8 cellular contexts compared by ENCODE assay signal in genomic region chr3:14452676-14453367, GRCh38. TPM values are rescaled to one million over a fixed set of nuclear protein-coding genes. Genes with fewer than 3 reads are reported as not detected.
DNase-seq lines count a peak whose midpoint lies in the region; ATAC-seq, FAIRE-seq and TF ChIP-seq lines count a peak whose summit lies in the region.

No MANE protein-coding gene starts in this region.

- H3K9me3 Mint-ChIP-seq in activated naive CD8-positive, alpha-beta T cell treated with anti-CD3 and anti-CD28 coated beads for 36 hours: no peaks in the 10 kb centered on the region
- no peaks in the 10 kb centered on the region for H3K9me3 Mint-ChIP-seq in natural killer cell treated with Interleukin-12 subunit alpha and Interleukin-12 subunit beta and Interleukin-15 and Interleukin-18, amount 100 ng/mL, for 72 hours

- intact Hi-C loops in Right ventricle myocardium inferior (cut with DNase I) (loop anchor here (2.0 kb wide), 1 partner anchor 50 kb away; the partner anchor contains the start of gene SLC6A6), psoas muscle (cut with DNase I) (loop anchor here in 1 of 2 donors (2.0 to 5.0 kb wide), 2 partner anchors 20 to 51 kb away; partner anchors contain the start of gene SLC6A6)

- H3K79me2 ChIP-seq in SK-N-SH (ENCODE audit: insufficient read depth): no peaks in the 10 kb centered on the region

- no peaks in the 10 kb centered on the region for H3K9me3 ChIP-seq in SK-N-SH
- H3K9me3 ChIP-seq in psoas muscle: no peaks in the 10 kb centered on the region

- H3K4me3 ChIP-seq in SK-N-SH (ENCODE audit: low read depth in 2 of 2, low read length in 1 of 2): peak overlapping the region in 1 of 2 experiments; percentile 29; a peak in 2 of 4 replicates
- H3K4me3 ChIP-seq in psoas muscle: no peak overlapping the region

- TF ChIP-seq CTCF in SK-N-SH (IDR thresholded peaks at IDR 0.05): peak; percentile 23; the same call in 1 of the 2 replicates
- peak; percentile 20 for TF ChIP-seq CTCF in psoas muscle (IDR thresholded peaks at IDR 0.05)

- TF ChIP-seq EP300 in SK-N-SH (IDR thresholded peaks at IDR 0.05; ENCODE audit: borderline replicate concordance in 1 of 2, low read depth in 1 of 2, low read length in 1 of 2): 0 out of 4 replicates have a peak, but pooled peaks of 1 of the 2 experiments have one; percentile 62

- H3K4me1 ChIP-seq in SK-N-SH (ENCODE audit: control insufficient read depth in 1 of 2, insufficient read depth in 2 of 2, low read depth in 1 of 2, low read length in 1 of 2): peaks cover 9 to 24% of the 10 kb centered on the region in 2 experiments; a peak in 3 of 4 replicates
- H3K4me1 ChIP-seq in psoas muscle: peaks cover 45% of the 10 kb centered on the region

- ATAC-seq in Right ventricle myocardium inferior: peak; percentile 95
- peak; percentile 78 to 81 (median 80) for ATAC-seq in psoas muscle
- no peak for ATAC-seq in natural killer cell treated with Interleukin-12 subunit alpha and Interleukin-12 subunit beta and Interleukin-15 and Interleukin-18, amount 100 ng/mL, for 72 hours
- no peak for ATAC-seq in HG03460 (IDR thresholded peaks at IDR 0.05; ENCODE audit: unreplicated experiment)

- no peak overlapping the region for H2AFZ ChIP-seq in SK-N-SH (ENCODE audit: low read depth)

- TF ChIP-seq RAD21 in SK-N-SH (IDR thresholded peaks at IDR 0.05; ENCODE audit: low read length): peak; percentile 14; the same call in 1 of the 2 replicates

- no peaks in the 10 kb centered on the region for H3K4me1 Mint-ChIP-seq in activated naive CD8-positive, alpha-beta T cell treated with anti-CD3 and anti-CD28 coated beads for 36 hours
- no peaks in the 10 kb centered on the region for H3K4me1 Mint-ChIP-seq in natural killer cell treated with Interleukin-12 subunit alpha and Interleukin-12 subunit beta and Interleukin-15 and Interleukin-18, amount 100 ng/mL, for 72 hours (ENCODE audit: low read depth in 2 of 2)

- POLR2A ChIA-PET in SK-N-SH (lab: Yijun Ruan, JAX): interaction anchor here (1.0 kb wide), 1 partner anchor 49 kb away, joined by 5 read pairs; no protein-coding TSS in a partner anchor

- no peaks in the 10 kb centered on the region; the same call in 1 of the 2 replicates for H4K20me1 ChIP-seq in SK-N-SH (ENCODE audit: insufficient read depth)

- CTCF ChIA-PET in SK-N-SH (lab: Yijun Ruan, JAX): interaction anchor here (0.9 to 8.0 kb wide), 9 partner anchors 8 to 556 kb away, joined by 3 to 51 read pairs (median 4); no protein-coding TSS in a partner anchor

- H3K27ac Mint-ChIP-seq in activated naive CD8-positive, alpha-beta T cell treated with anti-CD3 and anti-CD28 coated beads for 36 hours: no peak overlapping the region
- no peak overlapping the region for H3K27ac Mint-ChIP-seq in natural killer cell treated with Interleukin-12 subunit alpha and Interleukin-12 subunit beta and Interleukin-15 and Interleukin-18, amount 100 ng/mL, for 72 hours

- H3K27ac ChIP-seq in SK-N-SH (ENCODE audit: low read depth in 2 of 2, low read length in 1 of 2) (peak overlapping the region; percentile 72 to 97), psoas muscle (peak overlapping the region; percentile 91)

- no peak overlapping the region for H3K4me3 Mint-ChIP-seq in activated naive CD8-positive, alpha-beta T cell treated with anti-CD3 and anti-CD28 coated beads for 36 hours
- H3K4me3 Mint-ChIP-seq in natural killer cell treated with Interleukin-12 subunit alpha and Interleukin-12 subunit beta and Interleukin-15 and Interleukin-18, amount 100 ng/mL, for 72 hours: no peak overlapping the region

- DNase-seq in H54 (ENCODE audit: insufficient read length, low spot score) (peak; percentile 85), SK-N-SH (no peak), Right ventricle myocardium inferior (ENCODE audit: missing footprints) (peak; percentile 92), psoas muscle (peak; percentile 90 to 95), NCI-H1048 (lab: John Stamatoyannopoulos, UW) (no peak)
- DNase-seq in activated naive CD8-positive, alpha-beta T cell treated with anti-CD3 and anti-CD28 coated beads for 36 hours: no peak
- DNase-seq in natural killer cell treated with Interleukin-12 subunit alpha and Interleukin-12 subunit beta and Interleukin-15 and Interleukin-18, amount 100 ng/mL, for 72 hours (ENCODE audit: low spot score): no peak

- H3K36me3 Mint-ChIP-seq in activated naive CD8-positive, alpha-beta T cell treated with anti-CD3 and anti-CD28 coated beads for 36 hours: peaks cover 11% of the 10 kb centered on the region
- H3K36me3 Mint-ChIP-seq in natural killer cell treated with Interleukin-12 subunit alpha and Interleukin-12 subunit beta and Interleukin-15 and Interleukin-18, amount 100 ng/mL, for 72 hours: peaks cover 10% of the 10 kb centered on the region

- FAIRE-seq in H54 (lab: Jason Lieb, UNC): peak; percentile 11

- H3K9me2 ChIP-seq in SK-N-SH: no peaks in the 10 kb centered on the region

- no peaks in the 10 kb centered on the region for H3K27me3 Mint-ChIP-seq in activated naive CD8-positive, alpha-beta T cell treated with anti-CD3 and anti-CD28 coated beads for 36 hours
- H3K27me3 Mint-ChIP-seq in natural killer cell treated with Interleukin-12 subunit alpha and Interleukin-12 subunit beta and Interleukin-15 and Interleukin-18, amount 100 ng/mL, for 72 hours: no peaks in the 10 kb centered on the region

- H3K27me3 ChIP-seq in SK-N-SH (ENCODE audit: insufficient read depth) (no peaks in the 10 kb centered on the region), psoas muscle (ENCODE audit: insufficient read depth in 3 of 3, low read length in 2 of 3) (no peaks in the 10 kb centered on the region)

- peak overlapping the region; percentile 79 for H3K4me2 ChIP-seq in SK-N-SH

- 15% methylated on average over 19 of the region's 25 CpGs for WGBS in SK-N-SH (ENCODE audit: low lambda C conversion rate)
- WGBS in psoas muscle, 3 donors: 12 to 20% (median 14%) methylated on average over 25 of the region's 25 CpGs

- H3K36me3 ChIP-seq in SK-N-SH (replicated peaks in 1 of 2; ENCODE audit: control insufficient read depth in 1 of 2, insufficient read depth in 2 of 2, low read length in 1 of 2): peaks cover 24 to 30% of the 10 kb centered on the region in 2 experiments
- H3K36me3 ChIP-seq in psoas muscle (ENCODE audit: insufficient read depth in 1 of 2, low read depth in 1 of 2): peaks cover under 1 to 63% of the 10 kb centered on the region in 2 donors

- TF ChIP-seq POLR2A in H54 (IDR thresholded peaks at IDR 0.05; ENCODE audit: low read depth, low read length): no peak

- peaks cover 27% of the 10 kb centered on the region for H3F3A ChIP-seq in SK-N-SH (replicated peaks; ENCODE audit: insufficient read depth)

- H3K9ac ChIP-seq in SK-N-SH: peak overlapping the region; percentile 75

TF ChIP-seq in SK-N-SH, 30 proteins besides CTCF, POLR2A, EP300 and RAD21 (continues in another document):
- no peak for TF ChIP-seq FOXM1 (IDR thresholded peaks at IDR 0.05; ENCODE audit: low read depth)
- peak; percentile 73 for TF ChIP-seq TCF12 (IDR thresholded peaks at IDR 0.05)
- TF ChIP-seq TEAD4 (IDR thresholded peaks at IDR 0.05; ENCODE audit: borderline replicate concordance, insufficient read depth): peak; percentile 52; the same call in 1 of the 2 replicates
- no peak for TF ChIP-seq ZBTB33 (IDR thresholded peaks at IDR 0.05; ENCODE audit: borderline replicate concordance, low read depth)
- TF ChIP-seq MAX (IDR thresholded peaks at IDR 0.05; ENCODE audit: low read depth): 0 out of 2 replicates have a peak, but pooled peaks have one; percentile 43
- no peak for TF ChIP-seq GATA2 (CRISPR knock-in tag; IDR thresholded peaks at IDR 0.05)
- no peak for TF ChIP-seq MXI1 (IDR thresholded peaks at IDR 0.05; ENCODE audit: low read depth, low read length)
- no peak for TF ChIP-seq SMC3 (IDR thresholded peaks at IDR 0.05; ENCODE audit: low read depth, low read length)
- peak; percentile 95 for TF ChIP-seq MEF2A (IDR thresholded peaks at IDR 0.05; ENCODE audit: borderline replicate concordance, low read depth)
- no peak for TF ChIP-seq USF1 (IDR thresholded peaks at IDR 0.05; ENCODE audit: borderline replicate concordance, low read depth)
- no peak for TF ChIP-seq RCOR1 (IDR thresholded peaks at IDR 0.05; ENCODE audit: low read length)
- TF ChIP-seq ELF1 (IDR thresholded peaks at IDR 0.05): no peak
- TF ChIP-seq JUND (IDR thresholded peaks at IDR 0.05): peak; percentile 61
- TF ChIP-seq TAF1 (IDR thresholded peaks at IDR 0.05; ENCODE audit: borderline replicate concordance, low read depth, low read length): no peak

RNA-seq across cellular contexts. Expression of gene SLC6A6, which starts 50.4 kb away (rescaled TPM):
- polyA plus RNA-seq in SK-N-SH (2012; rRNA removed) (19.1 and 22.0 TPM in 2 replicates), psoas muscle (10 to 100 TPM; 12.6 to 76.1 (median 52.8) TPM)
- 13.1 and 16.4 TPM in 2 replicates for polyA plus RNA-seq in SK-N-SH (2012; cell fraction: cytosol; rRNA removed)
- polyA plus RNA-seq in SK-N-SH (2012; cell fraction: nucleus; rRNA removed): 30.9 and 43.9 TPM in 2 replicates
- total RNA-seq in Right ventricle myocardium inferior (14.3 TPM), psoas muscle (100 to 1,000 TPM in 1 of 4 donors, 10 to 100 TPM in 3; 10.3 to 104 (median 34.7) TPM)
- 10 to 100 TPM; 38.6 to 38.7 TPM for total RNA-seq in activated naive CD8-positive, alpha-beta T cell treated with anti-CD3 and anti-CD28 coated beads for 36 hours
- total RNA-seq in natural killer cell treated with Interleukin-12 subunit alpha and Interleukin-12 subunit beta and Interleukin-15 and Interleukin-18, amount 100 ng/mL, for 72 hours: 10 to 100 TPM; 20.4 to 56.7 TPM

Comparison
In these comparisons a context has a peak if more than half of its experiments do, and no peak if none do; other contexts are left out.
1. DNase-seq: peak in H54 (single experiment), Right ventricle myocardium inferior (single experiment) and psoas muscle (2 of 2); none in SK-N-SH (single experiment), activated naive CD8-positive, alpha-beta T cell treated with anti-CD3 and anti-CD28 coated beads for 36 hours (single experiment), NCI-H1048 (single experiment) and natural killer cell treated with Interleukin-12 subunit alpha and Interleukin-12 subunit beta and Interleukin-15 and Interleukin-18, amount 100 ng/mL, for 72 hours (single experiment).
2. ATAC-seq: peak in Right ventricle myocardium inferior (single experiment) and psoas muscle (4 of 4); none in natural killer cell treated with Interleukin-12 subunit alpha and Interleukin-12 subunit beta and Interleukin-15 and Interleukin-18, amount 100 ng/mL, for 72 hours (0 of 2) and HG03460 (single experiment).